Comparison of ENCODE assay signal across 1 cellular context in the genomic region with DNA sequence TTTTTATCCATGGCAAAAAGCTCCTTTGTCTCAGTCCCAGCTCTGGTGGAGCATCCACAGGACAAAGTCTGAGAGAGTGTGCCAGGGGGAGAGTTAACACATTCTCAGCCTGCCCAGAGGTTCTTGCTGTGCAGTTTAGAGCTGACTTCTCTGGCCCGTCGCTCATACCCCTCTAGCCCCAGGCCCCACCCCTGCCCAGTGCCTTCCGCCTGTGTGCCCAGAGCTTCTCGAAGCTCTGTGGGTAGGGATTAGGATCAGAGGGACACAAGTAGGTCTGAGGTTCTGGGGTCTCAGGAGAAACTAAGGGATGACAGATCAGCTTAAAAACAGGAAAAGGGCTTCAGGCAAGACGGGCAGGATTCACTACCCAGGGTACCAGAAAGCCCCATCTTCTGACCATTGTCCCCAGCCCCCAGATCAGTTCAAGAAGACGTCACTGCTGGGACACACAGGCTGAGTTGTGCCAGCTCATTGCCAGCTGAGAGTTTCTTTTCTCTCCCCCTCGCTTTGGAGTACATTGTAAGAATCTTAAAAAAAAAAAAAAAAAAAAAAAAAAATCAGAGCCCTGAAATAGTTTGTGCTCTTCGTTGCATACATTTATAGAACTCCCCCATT.
TF ChIP-seq lines count a peak whose summit lies in the region.

No MANE protein-coding gene starts in this region.

TF ChIP-seq in SK-N-SH, 30 proteins besides CTCF, POLR2A, EP300 and RAD21 (continued from another document):
- TF ChIP-seq RXRA (IDR thresholded peaks at IDR 0.05; ENCODE audit: borderline replicate concordance, low read depth) (no peak), RCOR1 (IDR thresholded peaks at IDR 0.05; ENCODE audit: low read length) (no peak), SIN3A (IDR thresholded peaks at IDR 0.05; ENCODE audit: borderline replicate concordance, low read depth, low read length) (no peak)
